8 cellular contexts compared by ENCODE assay signal in the genomic region with DNA sequence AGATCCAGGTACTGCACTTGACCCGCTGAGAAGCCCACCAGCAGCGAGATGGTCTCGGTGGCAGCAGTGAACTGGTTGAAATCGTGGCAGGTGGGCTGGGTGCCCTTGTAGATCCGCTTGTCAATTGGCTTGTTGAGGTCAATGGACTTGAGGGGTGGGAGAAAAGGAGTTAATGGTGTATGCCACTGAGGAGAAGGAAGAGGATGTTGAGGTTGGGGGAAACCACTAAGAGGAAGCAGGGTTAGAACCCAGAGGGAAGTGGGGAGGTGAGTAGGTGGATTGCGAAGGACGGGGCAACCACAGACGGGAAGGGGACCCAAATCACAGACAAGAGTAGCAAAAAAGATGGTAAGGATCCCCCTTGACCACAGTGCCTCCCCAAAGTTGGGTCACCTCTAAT. TPM values are rescaled to one million over a fixed set of nuclear protein-coding genes. Genes with fewer than 3 reads are reported as not detected.
DNase-seq lines count a peak whose midpoint lies in the region; ATAC-seq and TF ChIP-seq lines count a peak whose summit lies in the region.

No MANE protein-coding gene starts in this region.

- no peak overlapping the region for H3K4me3 ChIP-seq in IMR-90 (ENCODE audit: insufficient read depth, low read depth, low read length)
- no peak overlapping the region for H3K4me3 ChIP-seq in prostate gland

- peaks cover 84 to 93% (median 91%) of the 10 kb centered on the region in 3 donors for H3K27me3 Mint-ChIP-seq in CD14-positive monocyte (ENCODE audit: low read depth in 3 of 3)
- H3K27me3 Mint-ChIP-seq in activated CD8-positive, alpha-beta T cell treated with anti-CD3 and anti-CD28 coated beads, Interleukin-2, amount 10 ng/mL, durations not matched to agents 7 days and 5 days (ENCODE audit: low read depth): peaks cover 55% of the 10 kb centered on the region

- no peak overlapping the region for H3K4ac ChIP-seq in IMR-90 (ENCODE audit: low read depth, low read length)

- no peak for ATAC-seq in IMR-90 (ENCODE audit: low read depth)
- no peak for ATAC-seq in activated CD8-positive, alpha-beta T cell treated with anti-CD3 and anti-CD28 coated beads, Interleukin-2, amount 10 ng/mL, durations not matched to agents 7 days and 5 days
- ATAC-seq in HG02610 (IDR thresholded peaks at IDR 0.05; ENCODE audit: unreplicated experiment): no peak

- CTCF ChIA-PET in IMR-90 (lab: Yijun Ruan, JAX): no interaction called here
- CTCF ChIA-PET in activated CD8-positive, alpha-beta T cell treated with anti-CD3 and anti-CD28 coated beads, Interleukin-2, amount 10 ng/mL, durations not matched to agents 7 days and 5 days (lab: Charles Lee): interaction anchor here (0.8 to 8.2 kb wide), 6 partner anchors 9 to 98 kb away, joined by 3 to 62 read pairs (median 6); partner anchors contain the start of genes QPCTL and SIX5

- dilution Hi-C loops in IMR-90 (cut with HindIII; ENCODE audit: low sequenced_read_pairs, unreplicated experiment): no loop called here

- H3K56ac ChIP-seq in IMR-90 (ENCODE audit: extremely low read depth, insufficient read depth, low read length): no peak overlapping the region

- no peak overlapping the region for H4K91ac ChIP-seq in IMR-90 (ENCODE audit: insufficient read depth, low read depth, low read length)

- DNase-seq in CD14-positive monocyte (ENCODE audit: low spot score) (peak; percentile 80), IMR-90 (no peak), midbrain (lab: John Stamatoyannopoulos, UW) (peak; percentile 31), mucosa of gallbladder (ENCODE audit: low spot score) (no peak), HuH-7.5 (ENCODE audit: low spot score) (no peak), prostate gland (ENCODE audit: low spot score) (no peak)
- DNase-seq in activated CD8-positive, alpha-beta T cell treated with anti-CD3 and anti-CD28 coated beads, Interleukin-2, amount 10 ng/mL, durations not matched to agents 7 days and 5 days: peak; percentile 72

- in situ Hi-C loops in IMR-90 (cut with MboI; ENCODE audit: low sequenced_read_pairs): no loop called here

- H3K79me1 ChIP-seq in IMR-90 (ENCODE audit: low read depth in 1 of 2, low read length in 2 of 2): peaks cover 13 to 56% of the 10 kb centered on the region in 2 experiments

- peaks cover 5% of the 10 kb centered on the region for H3K9me1 ChIP-seq in IMR-90 (ENCODE audit: insufficient read depth, low read length)

- peaks cover 37% of the 10 kb centered on the region for H3K36me3 ChIP-seq in IMR-90 (ENCODE audit: control insufficient read depth, insufficient read depth, low read length)
- H3K36me3 ChIP-seq in prostate gland: no peaks in the 10 kb centered on the region

- peak overlapping the region; percentile 76 to 82 for H3K4me3 Mint-ChIP-seq in CD14-positive monocyte
- peak overlapping the region; percentile 82 for H3K4me3 Mint-ChIP-seq in activated CD8-positive, alpha-beta T cell treated with anti-CD3 and anti-CD28 coated beads, Interleukin-2, amount 10 ng/mL, durations not matched to agents 7 days and 5 days

- no peaks in the 10 kb centered on the region for H3K27me3 ChIP-seq in IMR-90 (ENCODE audit: control insufficient read depth, insufficient read depth, low read length)
- H3K27me3 ChIP-seq in prostate gland (replicated peaks; ENCODE audit: insufficient read depth): no peaks in the 10 kb centered on the region

- H3K9me3 Mint-ChIP-seq in CD14-positive monocyte: peaks cover 9 to 66% (median 37%) of the 10 kb centered on the region in 7 donors
- H3K9me3 Mint-ChIP-seq in activated CD8-positive, alpha-beta T cell treated with anti-CD3 and anti-CD28 coated beads, Interleukin-2, amount 10 ng/mL, durations not matched to agents 7 days and 5 days (ENCODE audit: insufficient read depth): no peaks in the 10 kb centered on the region

- H3K4me1 ChIP-seq in IMR-90 (ENCODE audit: control insufficient read depth, insufficient read depth, low read length): peaks cover 6% of the 10 kb centered on the region
- H3K4me1 ChIP-seq in prostate gland (replicated peaks): peaks cover 2% of the 10 kb centered on the region

- no peak overlapping the region for H4K8ac ChIP-seq in IMR-90 (ENCODE audit: low read depth in 2 of 2, low read length in 2 of 2)

- no peak for TF ChIP-seq CTCF in CD14-positive monocyte (IDR thresholded peaks at IDR 0.05)
- TF ChIP-seq CTCF in IMR-90 (conservative IDR thresholded peaks at IDR 0.05; ENCODE audit: low read depth, low read length): no peak
- no peak for TF ChIP-seq CTCF in prostate gland (IDR thresholded peaks at IDR 0.05)

- H2BK20ac ChIP-seq in IMR-90 (ENCODE audit: low read depth, low read length): no peak overlapping the region

- POLR2A ChIA-PET in IMR-90 (lab: Charles Lee; ENCODE audit: unreplicated experiment): no interaction called here
- POLR2A ChIA-PET in activated CD8-positive, alpha-beta T cell treated with anti-CD3 and anti-CD28 coated beads, Interleukin-2, amount 10 ng/mL, durations not matched to agents 7 days and 5 days (lab: Charles Lee): interaction anchor here (1.1 to 1.2 kb wide), 2 partner anchors 21 to 60 kb away, joined by 4 to 6 read pairs; partner anchors contain the start of genes FBXO46 and SIX5

- no TSS peak for BruUV-seq in IMR-90 (replicated peaks; lab: Mats Ljungman, UMichigan)

- 95% methylated on average over 5 of the region's 8 CpGs; no CpG with 5 or more reads in 1 of the 2 experiments for WGBS in IMR-90 (ENCODE audit: extremely low coverage in 2 of 2, insufficient read length in 1 of 2), 2 experiments
- 88% methylated on average over 8 of the region's 8 CpGs for WGBS in prostate gland

- H3K9me3 ChIP-seq in IMR-90 (ENCODE audit: control insufficient read depth, insufficient read depth, low read length) (no peaks in the 10 kb centered on the region), prostate gland (no peaks in the 10 kb centered on the region)

- peaks cover 4% of the 10 kb centered on the region; the same call in 1 of the 2 replicates for H4K20me1 ChIP-seq in IMR-90 (ENCODE audit: insufficient read depth, low read length)

- no peak for TF ChIP-seq RAD21 in IMR-90 (IDR thresholded peaks at IDR 0.05; ENCODE audit: low read length)

- no peak overlapping the region for H3K18ac ChIP-seq in IMR-90 (ENCODE audit: low read depth, low read length)

- H3K23ac ChIP-seq in IMR-90 (ENCODE audit: low read depth, low read length): peak overlapping the region; percentile 14

- H3K9ac ChIP-seq in IMR-90 (ENCODE audit: low read depth, low read length): no peak overlapping the region

- H2AK5ac ChIP-seq in IMR-90 (ENCODE audit: low read depth, low read length): no peak overlapping the region

- no peak overlapping the region for H2BK15ac ChIP-seq in IMR-90 (ENCODE audit: low read depth, low read length)

- intact Hi-C loops in CD14-positive monocyte (cut with micrococcal nuclease): no loop called here
- intact Hi-C loops in IMR-90 (cut with micrococcal nuclease): no loop called here
- intact Hi-C loops in prostate gland (cut with DNase I): no loop called here

- no peak overlapping the region for H2BK120ac ChIP-seq in IMR-90 (ENCODE audit: low read depth, low read length)

- no peak overlapping the region for H3K14ac ChIP-seq in IMR-90 (replicated peaks; ENCODE audit: low read depth, low read length)

- H2BK5ac ChIP-seq in IMR-90 (ENCODE audit: low read depth, low read length, poor library complexity, severe bottlenecking): no peak overlapping the region

- H2AFZ ChIP-seq in IMR-90 (replicated peaks; ENCODE audit: low read length, poor library complexity): no peak overlapping the region

- peak overlapping the region in 4 of 7 donors; percentile 67 to 86 (median 84) for H3K27ac Mint-ChIP-seq in CD14-positive monocyte
- H3K27ac Mint-ChIP-seq in activated CD8-positive, alpha-beta T cell treated with anti-CD3 and anti-CD28 coated beads, Interleukin-2, amount 10 ng/mL, durations not matched to agents 7 days and 5 days: peak overlapping the region; percentile 8

- TF ChIP-seq POLR2A in IMR-90 (IDR thresholded peaks at IDR 0.05; ENCODE audit: low read depth, low read length) (no peak), prostate gland (IDR thresholded peaks at IDR 0.05) (no peak)

- H4K5ac ChIP-seq in IMR-90 (ENCODE audit: low read depth, low read length): no peak overlapping the region

- no peak overlapping the region for H3K27ac ChIP-seq in IMR-90 (ENCODE audit: insufficient read depth, low read length)
- no peak overlapping the region for H3K27ac ChIP-seq in prostate gland

- H3K36me3 Mint-ChIP-seq in CD14-positive monocyte: peaks cover 32 to 37% of the 10 kb centered on the region in 2 donors
- H3K36me3 Mint-ChIP-seq in activated CD8-positive, alpha-beta T cell treated with anti-CD3 and anti-CD28 coated beads, Interleukin-2, amount 10 ng/mL, durations not matched to agents 7 days and 5 days (ENCODE audit: low read depth): peaks cover 30% of the 10 kb centered on the region

- peak overlapping the region; percentile 98; the same call in 1 of the 2 replicates for H3K4me2 ChIP-seq in IMR-90 (ENCODE audit: low read depth, low read length)

- H2AK9ac ChIP-seq in IMR-90 (replicated peaks; ENCODE audit: low read depth, low read length, poor library complexity): peak overlapping the region; percentile 47

- H3K4me1 Mint-ChIP-seq in CD14-positive monocyte: peaks cover 33% of the 10 kb centered on the region
- H3K4me1 Mint-ChIP-seq in activated CD8-positive, alpha-beta T cell treated with anti-CD3 and anti-CD28 coated beads, Interleukin-2, amount 10 ng/mL, durations not matched to agents 7 days and 5 days (ENCODE audit: low read depth): peaks cover 27% of the 10 kb centered on the region

RNA-seq across cellular contexts. Expression of gene DMWD, which starts 1.7 kb away (rescaled TPM):
- polyA plus RNA-seq in CD14-positive monocyte: 1 to 10 TPM; 1.5 to 2.4 TPM
- 9.7 and 10.0 TPM in 2 replicates for total RNA-seq in IMR-90 (2012; rRNA removed)
- polyA plus RNA-seq in IMR-90 (2012; rRNA removed): 28.5 and 33.1 TPM in 2 replicates
- polyA plus RNA-seq in IMR-90 (2012; cell fraction: cytosol; rRNA removed): 16.5 and 25.3 TPM in 2 replicates
- polyA plus RNA-seq in IMR-90 (2012; cell fraction: nucleus; rRNA removed; ENCODE audit: low replicate concordance): 159 and 263 TPM in 2 replicates
- 10 to 100 TPM; 20.6 TPM for total RNA-seq in activated CD8-positive, alpha-beta T cell treated with anti-CD3 and anti-CD28 coated beads, Interleukin-2, amount 10 ng/mL, durations not matched to agents 7 days and 5 days
- 66.0 TPM for total RNA-seq in mucosa of gallbladder
- 10 to 100 TPM; 35.5 to 96.7 TPM for total RNA-seq in prostate gland

RNA-seq across cellular contexts. Expression of gene DMPK, which starts 8.7 kb away (rescaled TPM):
- under 1 TPM in 1 of 2 donors, not detected in 1; 0.17 TPM for polyA plus RNA-seq in CD14-positive monocyte
- 7.9 and 10.0 TPM in 2 replicates for total RNA-seq in IMR-90 (2012; rRNA removed)
- polyA plus RNA-seq in IMR-90 (2012; rRNA removed): 48.5 and 50.7 TPM in 2 replicates
- 39.1 and 50.8 TPM in 2 replicates for polyA plus RNA-seq in IMR-90 (2012; cell fraction: cytosol; rRNA removed)
- polyA plus RNA-seq in IMR-90 (2012; cell fraction: nucleus; rRNA removed; ENCODE audit: low replicate concordance): 395 and 718 TPM in 2 replicates
- 10 to 100 TPM in 1 of 2 experiments, 1 to 10 TPM in 1; 9.9 to 14.4 TPM for total RNA-seq in activated CD8-positive, alpha-beta T cell treated with anti-CD3 and anti-CD28 coated beads, Interleukin-2, amount 10 ng/mL, durations not matched to agents 7 days and 5 days
- 163 TPM for total RNA-seq in mucosa of gallbladder
- total RNA-seq in prostate gland: 10 to 100 TPM; 52.8 to 88.2 TPM

RNA-seq across cellular contexts. Expression of gene SIX5, which starts 21.9 kb away (rescaled TPM):
- polyA plus RNA-seq in CD14-positive monocyte (not detected), IMR-90 (2012; rRNA removed) (15.5 TPM in 2 replicates)
- total RNA-seq in IMR-90 (2012; rRNA removed) (0.90 and 1.4 TPM in 2 replicates), mucosa of gallbladder (29.6 TPM), prostate gland (10 to 100 TPM; 33.7 to 37.5 TPM)
- polyA plus RNA-seq in IMR-90 (2012; cell fraction: cytosol; rRNA removed): 11.5 and 18.1 TPM in 2 replicates
- polyA plus RNA-seq in IMR-90 (2012; cell fraction: nucleus; rRNA removed; ENCODE audit: low replicate concordance): 24.5 and 68.5 TPM in 2 replicates
- under 1 TPM; 0.53 to 0.89 TPM for total RNA-seq in activated CD8-positive, alpha-beta T cell treated with anti-CD3 and anti-CD28 coated beads, Interleukin-2, amount 10 ng/mL, durations not matched to agents 7 days and 5 days

RNA-seq across cellular contexts. Expression of gene RSPH6A, which starts 24.2 kb away (rescaled TPM):
- polyA plus RNA-seq in CD14-positive monocyte (not detected), IMR-90 (2012; rRNA removed) (0.09 TPM in 1 of 2 replicates, not detected in the other)
- total RNA-seq in IMR-90 (2012; rRNA removed) (under 0.01 TPM in 2 replicates), mucosa of gallbladder (0.09 TPM), prostate gland (1 to 10 TPM in 1 of 2 donors, under 1 TPM in 1; 0.50 to 5.2 TPM)
- polyA plus RNA-seq in IMR-90 (2012; cell fraction: cytosol; rRNA removed): 0.04 TPM in 1 of 2 replicates, not detected in the other
- polyA plus RNA-seq in IMR-90 (2012; cell fraction: nucleus; rRNA removed; ENCODE audit: low replicate concordance): 0.04 and 0.05 TPM in 2 replicates
- under 1 TPM; 0.55 to 0.68 TPM for total RNA-seq in activated CD8-positive, alpha-beta T cell treated with anti-CD3 and anti-CD28 coated beads, Interleukin-2, amount 10 ng/mL, durations not matched to agents 7 days and 5 days

RNA-seq across cellular contexts. Expression of gene MEIOSIN, which starts 57.7 kb away (rescaled TPM):
- polyA plus RNA-seq in CD14-positive monocyte (not detected), IMR-90 (2012; rRNA removed) (not detected in 2 replicates)
- total RNA-seq in IMR-90 (2012; rRNA removed) (not detected in 2 replicates), mucosa of gallbladder (not detected), prostate gland (1 to 10 TPM in 1 of 2 donors, not detected in 1; 1.8 TPM)
- polyA plus RNA-seq in IMR-90 (2012; cell fraction: cytosol; rRNA removed): not detected in 2 replicates
- polyA plus RNA-seq in IMR-90 (2012; cell fraction: nucleus; rRNA removed; ENCODE audit: low replicate concordance): not detected in 2 replicates
- not detected for total RNA-seq in activated CD8-positive, alpha-beta T cell treated with anti-CD3 and anti-CD28 coated beads, Interleukin-2, amount 10 ng/mL, durations not matched to agents 7 days and 5 days

Comparison
In these comparisons a context has a peak if more than half of its experiments do, and no peak if none do; other contexts are left out.
1. DNase-seq: peak in CD14-positive monocyte (single experiment), activated CD8-positive, alpha-beta T cell treated with anti-CD3 and anti-CD28 coated beads, Interleukin-2, amount 10 ng/mL, durations not matched to agents 7 days and 5 days (single experiment) and midbrain (single experiment); none in IMR-90 (single experiment), mucosa of gallbladder (single experiment), HuH-7.5 (single experiment) and prostate gland (single experiment).
2. RNA of gene SIX5, which starts 21.9 kb away (total RNA-seq): 33.7 to 37.5 TPM in prostate gland and 29.6 TPM in mucosa of gallbladder (single experiment); 0.90 to 1.4 TPM in IMR-90 and 0.53 to 0.89 TPM in activated CD8-positive, alpha-beta T cell treated with anti-CD3 and anti-CD28 coated beads, Interleukin-2, amount 10 ng/mL, durations not matched to agents 7 days and 5 days; every median in the first group is over 10 times any median in the second.